8 cellular contexts compared by ENCODE assay signal in the genomic region with DNA sequence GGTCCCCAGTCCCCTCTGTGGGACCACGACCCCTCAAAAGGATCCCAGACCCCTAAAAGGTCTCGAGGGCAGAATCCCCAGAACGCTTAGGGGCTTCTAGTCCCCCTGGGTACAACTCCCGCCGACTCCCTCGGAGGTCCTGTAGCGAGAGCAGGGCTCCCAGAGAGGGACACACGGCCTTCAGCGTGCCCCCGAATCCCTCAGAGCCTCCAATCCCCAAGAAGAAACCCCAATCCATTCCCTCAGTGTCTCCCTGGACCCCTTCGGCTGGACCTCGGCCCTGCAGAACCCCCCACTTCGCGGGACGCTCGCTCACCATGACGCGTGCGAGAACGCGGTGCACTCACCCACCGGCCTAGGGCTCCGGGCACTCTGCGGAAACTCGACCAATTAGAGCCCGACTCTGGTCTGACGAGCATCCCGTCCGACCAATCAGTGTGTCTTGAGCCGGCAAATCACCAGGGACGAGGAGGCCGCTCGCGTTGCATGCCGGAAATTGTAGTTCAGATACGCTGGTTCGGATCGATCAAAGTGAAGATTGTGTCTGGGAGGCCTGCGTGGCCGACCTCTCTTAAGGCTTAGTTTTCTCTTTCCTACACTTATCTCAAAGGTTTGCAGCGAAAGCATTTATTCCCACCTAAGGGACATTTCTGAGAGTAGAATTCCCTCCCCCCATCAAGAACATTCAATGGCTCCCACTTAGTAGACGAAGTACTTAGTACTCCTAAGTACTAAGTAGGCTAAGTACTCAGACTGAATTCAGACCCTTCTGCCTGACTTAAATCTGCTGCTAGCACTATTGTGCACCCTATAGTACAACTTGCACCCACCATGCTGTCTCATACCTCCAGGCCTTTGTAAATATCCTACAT. TPM values are rescaled to one million over a fixed set of nuclear protein-coding genes. Genes with fewer than 3 reads are reported as not detected.
DNase-seq lines count a peak whose midpoint lies in the region; ATAC-seq, FAIRE-seq and TF ChIP-seq lines count a peak whose summit lies in the region.

A gene (minus strand): TSS at position 369 of the 872 bp plus-strand sequence. CDS start 50 bp downstream, at position 319.

- peak; percentile 96 for FAIRE-seq in GM12892 (lab: Jason Lieb, UNC)

- peak within 1 kb of the TSS; percentile 26 for H2BK12ac ChIP-seq in trophoblast cell (ENCODE audit: low read length)

- DNase-seq in GM12892 (ENCODE audit: insufficient read length) (peak; percentile 99), NCI-H1436 treated with DMSO at 0.1 percent for 48 hours (lab: John Stamatoyannopoulos, UW) (peak; percentile 86), T follicular helper cell (ENCODE audit: low read depth) (peak; percentile 93), cardiac septum (ENCODE audit: low spot score) (peak; percentile 98), trophoblast cell (peak; percentile 96 to 99), transverse colon (peak; percentile 98)
- peak; percentile 96 for DNase-seq in activated naive CD8-positive, alpha-beta T cell treated with anti-CD3 and anti-CD28 coated beads, Interleukin-2, amount 50 U/mL, for 24 hours

- H3K4ac ChIP-seq in trophoblast cell (ENCODE audit: low read depth, low read length), result peak within 1 kb of the TSS; percentile 69

- H3K4me3 ChIP-seq in trophoblast cell (ENCODE audit: low read depth, low read length), result peak within 1 kb of the TSS; percentile 78
- H3K4me3 ChIP-seq in transverse colon, result peak within 1 kb of the TSS; percentile 47 to 96 (median 65)

- H2BK5ac ChIP-seq in trophoblast cell (ENCODE audit: low read depth, low read length, poor library complexity), result peak within 1 kb of the TSS; percentile 31

- H3K79me1 ChIP-seq in trophoblast cell (ENCODE audit: low read length), result peaks cover 4% of the 10 kb centered on the region

- H3K4me3 Mint-ChIP-seq in activated naive CD8-positive, alpha-beta T cell treated with anti-CD3 and anti-CD28 coated beads, Interleukin-2, amount 50 U/mL, for 24 hours, result peak within 1 kb of the TSS; percentile 92

- peak within 1 kb of the TSS; percentile 41 for H2AK5ac ChIP-seq in trophoblast cell (ENCODE audit: low read length)

- no peak for TF ChIP-seq CTCF in transverse colon (IDR thresholded peaks at IDR 0.05)

- H3K79me2 ChIP-seq in trophoblast cell (ENCODE audit: control insufficient read depth, insufficient read depth, low read length, poor library complexity), result peaks cover 5% of the 10 kb centered on the region

- H3K27ac ChIP-seq in trophoblast cell (ENCODE audit: low read depth, low read length) (no peak within 1 kb of the TSS), transverse colon (peak within 1 kb of the TSS; percentile 54 to 84 (median 76))

- peak within 1 kb of the TSS; percentile 53 for H4K91ac ChIP-seq in trophoblast cell (ENCODE audit: low read depth, low read length)

- peaks cover 5 to 6% of the 10 kb centered on the region in 2 experiments for H3K4me1 ChIP-seq in trophoblast cell (ENCODE audit: control insufficient read depth in 1 of 2, insufficient read depth in 2 of 2, low read length in 2 of 2)
- peaks cover 0 to 12% (median 9%) of the 10 kb centered on the region in 4 donors for H3K4me1 ChIP-seq in transverse colon

- peaks cover 22% of the 10 kb centered on the region for H3K4me1 Mint-ChIP-seq in activated naive CD8-positive, alpha-beta T cell treated with anti-CD3 and anti-CD28 coated beads, Interleukin-2, amount 50 U/mL, for 24 hours

- no peaks in the 10 kb centered on the region for H3K9me3 Mint-ChIP-seq in activated naive CD8-positive, alpha-beta T cell treated with anti-CD3 and anti-CD28 coated beads, Interleukin-2, amount 50 U/mL, for 24 hours

- peak within 1 kb of the TSS; percentile 93 for H3K14ac ChIP-seq in trophoblast cell (ENCODE audit: low read length)

- peak within 1 kb of the TSS; percentile 91 for H4K8ac ChIP-seq in trophoblast cell (ENCODE audit: low read depth, low read length)

- peak; percentile 98 for ATAC-seq in HG02840 (IDR thresholded peaks at IDR 0.05; ENCODE audit: low FRiP score, unreplicated experiment)
- ATAC-seq in activated naive CD8-positive, alpha-beta T cell treated with anti-CD3 and anti-CD28 coated beads, Interleukin-2, amount 50 U/mL, for 24 hours, result peak; percentile 100

- H2BK120ac ChIP-seq in trophoblast cell (ENCODE audit: insufficient read depth, low read length, poor library complexity), result peak within 1 kb of the TSS; percentile 64

- peak within 1 kb of the TSS; percentile 80 for H3K9ac ChIP-seq in trophoblast cell (ENCODE audit: low read length)

- peak within 1 kb of the TSS; percentile 73 for H2AFZ ChIP-seq in trophoblast cell (ENCODE audit: insufficient read depth, low read length, poor library complexity)

- H3K9me3 ChIP-seq in trophoblast cell (ENCODE audit: insufficient read depth, low read depth, low read length) (no peaks in the 10 kb centered on the region), transverse colon (no peaks in the 10 kb centered on the region)

- peak within 1 kb of the TSS; percentile 95 for H4K12ac ChIP-seq in trophoblast cell (ENCODE audit: low read depth, low read length)

- peaks cover 4% of the 10 kb centered on the region for H3K36me3 Mint-ChIP-seq in activated naive CD8-positive, alpha-beta T cell treated with anti-CD3 and anti-CD28 coated beads, Interleukin-2, amount 50 U/mL, for 24 hours (ENCODE audit: low read depth)

- WGBS in trophoblast cell (ENCODE audit: extremely low coverage, insufficient coverage, insufficient read length), result no CpG with 5 or more reads among the region's 42 CpGs
- WGBS in transverse colon (ENCODE audit: low coverage in 1 of 2), 2 donors, result 1 to 3% methylated on average over 15 to 40 of the region's 42 CpGs

- no peak for TF ChIP-seq EP300 in transverse colon (IDR thresholded peaks at IDR 0.05; ENCODE audit: low read depth)

- in situ Hi-C loops in transverse colon (cut with MboI; ENCODE audit: low pct_ligation_motif_present in 1 of 4, low pct_unique_long_range_greater_than_20kb in 1 of 4, low sequenced_read_pairs in 3 of 4), result loop anchor here in 1 of 4 donors (10.0 kb wide), 1 partner anchor 84 kb away; no protein-coding TSS in a partner anchor

- TF ChIP-seq POLR2A in GM12892 (IDR thresholded peaks at IDR 0.05; ENCODE audit: low read depth, low read length) (peak; percentile 68; the same call in 1 of the 2 replicates), transverse colon (IDR thresholded peaks at IDR 0.05) (peak; percentile 60)

- H3K36me3 ChIP-seq in trophoblast cell (ENCODE audit: control insufficient read depth in 1 of 2, insufficient read depth in 2 of 2, low read length in 2 of 2), result no peaks in the 10 kb centered on the region
- no peaks in the 10 kb centered on the region for H3K36me3 ChIP-seq in transverse colon

- H3K27me3 Mint-ChIP-seq in activated naive CD8-positive, alpha-beta T cell treated with anti-CD3 and anti-CD28 coated beads, Interleukin-2, amount 50 U/mL, for 24 hours, result no peaks in the 10 kb centered on the region

- intact Hi-C loops in cardiac septum (cut with DNase I), result loop anchor here (5.0 kb wide), 1 partner anchor 76 kb away; a partner anchor contains a TSS
- intact Hi-C loops in transverse colon (cut with DNase I; ENCODE audit: low total_unique reads), result loop anchor here (10.0 kb wide), 1 partner anchor 84 kb away; no protein-coding TSS in a partner anchor

- no peak within 1 kb of the TSS for H3K23ac ChIP-seq in trophoblast cell (ENCODE audit: low read length)

- peak within 1 kb of the TSS; percentile 89 for H3K18ac ChIP-seq in trophoblast cell (ENCODE audit: low read length)

- H3K27ac Mint-ChIP-seq in activated naive CD8-positive, alpha-beta T cell treated with anti-CD3 and anti-CD28 coated beads, Interleukin-2, amount 50 U/mL, for 24 hours, result peak within 1 kb of the TSS; percentile 94

- peak within 1 kb of the TSS; percentile 94 for H3K4me2 ChIP-seq in trophoblast cell (ENCODE audit: low read length)

- no peaks in the 10 kb centered on the region for H3K27me3 ChIP-seq in trophoblast cell (ENCODE audit: insufficient read depth, low read length)
- no peaks in the 10 kb centered on the region for H3K27me3 ChIP-seq in transverse colon

RNA-seq across cellular contexts. Expression of the gene that starts here (rescaled TPM):
- 8.4 TPM for polyA plus RNA-seq in GM12892 (2012; ENCODE audit: missing spikeins)
- 12.2 TPM for total RNA-seq in cardiac septum
- 18.3 and 18.4 TPM in 2 replicates for polyA plus RNA-seq in trophoblast cell (2013)
- total RNA-seq in transverse colon, result 10 to 100 TPM; 16.9 to 41.9 (median 18.5) TPM
